In genomic region chr1:15224903-15225485, GRCh38 we compare ENCODE assay signal across 1 cellular context.
TF ChIP-seq lines count a peak whose summit lies in the region.

No MANE protein-coding gene starts in this region.

TF ChIP-seq in HepG2, 621 proteins besides CTCF, POLR2A, EP300 and RAD21 (continued from another document):
- peak; percentile 83 for TF ChIP-seq PCBP2 (optimal IDR thresholded peaks at IDR 0.05; ENCODE audit: low read depth, low read length, poor library complexity, severe bottlenecking)
- peak; percentile 88 for TF ChIP-seq HNRNPK (IDR thresholded peaks at IDR 0.05; ENCODE audit: low read depth, low read length, poor library complexity, severe bottlenecking)
